ENCODE assay signal across 17 cellular contexts in the genomic region with DNA sequence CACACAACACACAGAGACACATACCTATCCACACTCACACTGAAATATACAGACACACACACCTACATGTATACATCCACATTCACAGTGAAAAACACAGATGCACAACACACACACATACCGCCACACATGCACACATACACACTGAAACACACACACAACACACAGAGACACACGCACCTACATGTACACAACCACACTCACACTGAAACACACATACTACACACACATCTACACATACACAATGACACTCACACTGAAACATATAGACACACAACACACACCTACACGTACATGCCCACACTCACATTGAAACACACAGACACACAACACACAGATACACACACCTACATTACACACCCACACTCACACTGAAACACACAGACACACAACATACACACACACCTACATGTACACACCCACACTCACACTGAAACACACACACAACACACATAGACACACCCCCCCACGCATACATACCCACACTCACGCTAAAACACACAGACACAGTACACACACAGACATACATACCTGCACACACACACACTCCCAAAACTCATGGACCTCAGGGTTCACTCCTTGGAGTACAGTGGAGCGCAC. TPM values are rescaled to one million over a fixed set of nuclear protein-coding genes. Genes with fewer than 3 reads are reported as not detected.
DNase-seq lines count a peak whose midpoint lies in the region; ATAC-seq, FAIRE-seq and TF ChIP-seq lines count a peak whose summit lies in the region.
"Had no signal": no experiment of that assay in that cellular context is flagged by ENCODE, and none has a peak within 500 bp of the region (broad histone marks: within the 10 kb centered on the region; RNA-seq: fewer than 3 reads in every experiment).

No MANE protein-coding gene starts in this region.

- H3K79me2 ChIP-seq in H9 (ENCODE audit: insufficient read depth, low read length): no peaks in the 10 kb centered on the region
- no peaks in the 10 kb centered on the region for H3K79me2 ChIP-seq in astrocyte (ENCODE audit: insufficient read depth, low read length)

- H2BK12ac ChIP-seq in H9 (ENCODE audit: insufficient read length, low read depth, low read length) (no peak overlapping the region), neuronal stem cell (ENCODE audit: low read length) (peak overlapping the region; percentile 94)

- POLR2A ChIA-PET in A549 (lab: Yijun Ruan, JAX): no interaction called here

- no peak for TF ChIP-seq POLR2A in A549 (IDR thresholded peaks at IDR 0.05; ENCODE audit: low read length)

- H3K4ac ChIP-seq in H9 (ENCODE audit: low read depth, low read length): no peak overlapping the region
- no peak overlapping the region for H3K4ac ChIP-seq in neuronal stem cell (ENCODE audit: low read length)

- no peak overlapping the region for H3K4me3 ChIP-seq in A549
- H3K4me3 ChIP-seq in astrocyte (ENCODE audit: insufficient read depth, low read depth, low read length): no peak overlapping the region
- H3K4me3 ChIP-seq in neuronal stem cell (ENCODE audit: low read length in 2 of 2): peak overlapping the region in 1 of 2 donors; percentile 34

- H3K23me2 ChIP-seq in H9 (ENCODE audit: insufficient read length, low read depth, low read length, poor library complexity, severe bottlenecking): no peaks in the 10 kb centered on the region

- TF ChIP-seq CTCF in A549 (IDR thresholded peaks at IDR 0.05): no peak
- TF ChIP-seq CTCF in H9 (conservative IDR thresholded peaks at IDR 0.05): no peak
- TF ChIP-seq CTCF in astrocyte (IDR thresholded peaks at IDR 0.05; ENCODE audit: insufficient read depth, low read depth, low read length): no peak

- H3K79me1 ChIP-seq in H9 (ENCODE audit: insufficient read depth, low read depth, low read length, poor library complexity, severe bottlenecking): no peaks in the 10 kb centered on the region
- H3K79me1 ChIP-seq in neuronal stem cell (ENCODE audit: low read depth, low read length): peaks cover 4% of the 10 kb centered on the region

- no peak for TF ChIP-seq EP300 in A549 (IDR thresholded peaks at IDR 0.05)

- no peaks in the 10 kb centered on the region for H4K20me1 ChIP-seq in H9 (ENCODE audit: control insufficient read depth, insufficient read depth, insufficient read length)
- H4K20me1 ChIP-seq in astrocyte (ENCODE audit: insufficient read depth, low read length): no peaks in the 10 kb centered on the region

- H3K27ac Mint-ChIP-seq in H9 (no peak overlapping the region), astrocyte (ENCODE audit: unreplicated experiment) (no peak overlapping the region)
- no peak overlapping the region for H3K27ac Mint-ChIP-seq in activated naive CD8-positive, alpha-beta T cell treated with anti-CD3 and anti-CD28 coated beads for 36 hours
- H3K27ac Mint-ChIP-seq: CD4-positive, alpha-beta T cell had no signal

- no peak overlapping the region for H4K5ac ChIP-seq in H9 (ENCODE audit: insufficient read length, low read depth, low read length)

- H2BK15ac ChIP-seq in H9 (ENCODE audit: low read depth, low read length) (no peak overlapping the region), neuronal stem cell (ENCODE audit: low read length) (peak overlapping the region; percentile 51)

- no peak overlapping the region for H4K8ac ChIP-seq in H9 (replicated peaks; ENCODE audit: insufficient read length, low read depth, low read length)
- no peak overlapping the region for H4K8ac ChIP-seq in neuronal stem cell (ENCODE audit: low read depth, low read length)

- no peak overlapping the region for H3T11ph ChIP-seq in H9 (ENCODE audit: low read length)

- H4K91ac ChIP-seq in H9 (ENCODE audit: insufficient read length, low read depth, low read length) (no peak overlapping the region), neuronal stem cell (ENCODE audit: low read depth, low read length, poor library complexity) (no peak overlapping the region)

- H2AFZ ChIP-seq in H9 (ENCODE audit: low read length): no peak overlapping the region
- H2AFZ ChIP-seq in astrocyte (ENCODE audit: low read depth, low read length): no peak overlapping the region
- H2AFZ ChIP-seq in neuronal stem cell (ENCODE audit: low read length): no peak overlapping the region

- H3K9me3 Mint-ChIP-seq in H9 (peaks cover 0 to 5% of the 10 kb centered on the region in 2 experiments; a peak in 3 of 5 replicates), astrocyte (ENCODE audit: unreplicated experiment) (peaks cover 4% of the 10 kb centered on the region)
- H3K9me3 Mint-ChIP-seq in activated naive CD8-positive, alpha-beta T cell treated with anti-CD3 and anti-CD28 coated beads for 36 hours: no peaks in the 10 kb centered on the region
- H3K9me3 Mint-ChIP-seq: CD4-positive, alpha-beta T cell had no signal

- no peak overlapping the region for H3K9ac ChIP-seq in H9 (ENCODE audit: extremely low read depth, insufficient read length, low read length)
- H3K9ac ChIP-seq in astrocyte (ENCODE audit: low read length): no peak overlapping the region
- peak overlapping the region; percentile 34 for H3K9ac ChIP-seq in neuronal stem cell (ENCODE audit: low read depth, low read length, poor library complexity)
- H3K9ac ChIP-seq: KMS-11 had no signal

- DNase-seq in A549 (ENCODE audit: low read depth in 1 of 2, low spot score in 1 of 2) (no peak), H9 (no peak), astrocyte (ENCODE audit: low read depth) (no peak), neuronal stem cell (ENCODE audit: low spot score) (no peak)
- DNase-seq in activated CD4-positive, alpha-beta T cell treated with anti-CD3 and anti-CD28 coated beads, Interleukin-2, amount 50 U/mL, for 4 hours: no peak
- no peak for DNase-seq in activated naive CD8-positive, alpha-beta T cell treated with anti-CD3 and anti-CD28 coated beads for 36 hours
- DNase-seq in stimulated activated naive CD4-positive, alpha-beta T cell treated with Interleukin-2 at 50 U/mL for 16 hours (lab: John Stamatoyannopoulos, UW): no peak
- DNase-seq: 8988T; ACHN; C1 segment of cervical spinal cord; Calu3; CD4-positive, alpha-beta T cell; DMS 273 treated with DMSO at 0.1 percent for 48 hours had no signal

- H3K14ac ChIP-seq in H9 (ENCODE audit: insufficient read depth, low read length): no peak overlapping the region
- peak overlapping the region; percentile 2 for H3K14ac ChIP-seq in neuronal stem cell (ENCODE audit: low read length)

- H3K27ac ChIP-seq in A549: no peak overlapping the region
- no peak overlapping the region for H3K27ac ChIP-seq in H9 (ENCODE audit: insufficient read length, low read depth, low read length)
- H3K27ac ChIP-seq in astrocyte (ENCODE audit: low read depth, low read length): no peak overlapping the region
- peak overlapping the region; percentile 11 for H3K27ac ChIP-seq in neuronal stem cell (replicated peaks; ENCODE audit: low read length)
- H3K27ac ChIP-seq: KMS-11 had no signal

- H2BK5ac ChIP-seq in H9 (ENCODE audit: insufficient read length, low read length): no peak overlapping the region
- peak overlapping the region; percentile 4 for H2BK5ac ChIP-seq in neuronal stem cell (ENCODE audit: low read length)

- no peaks in the 10 kb centered on the region for H3K36me3 ChIP-seq in astrocyte (ENCODE audit: insufficient read depth, low read length)
- no peaks in the 10 kb centered on the region for H3K36me3 ChIP-seq in neuronal stem cell (replicated peaks in 1 of 2; ENCODE audit: control insufficient read depth in 2 of 2, insufficient read depth in 2 of 2, low read length in 2 of 2)

- CTCF ChIA-PET in A549 (lab: Yijun Ruan, JAX): interaction anchor here (1.5 kb wide), 1 partner anchor 12 kb away, joined by 4 read pairs; no protein-coding TSS in a partner anchor

- H3K4me1 Mint-ChIP-seq in H9 (peaks cover 11 to 14% of the 10 kb centered on the region in 2 experiments), astrocyte (ENCODE audit: low read depth, unreplicated experiment) (no peaks in the 10 kb centered on the region)
- peaks cover 15% of the 10 kb centered on the region for H3K4me1 Mint-ChIP-seq in activated naive CD8-positive, alpha-beta T cell treated with anti-CD3 and anti-CD28 coated beads for 36 hours

- no peaks in the 10 kb centered on the region for H3K4me1 ChIP-seq in A549
- peaks cover 3% of the 10 kb centered on the region; the same call in 1 of the 2 replicates for H3K4me1 ChIP-seq in H9 (ENCODE audit: insufficient read depth, low read length)
- H3K4me1 ChIP-seq in astrocyte (ENCODE audit: insufficient read depth, low read length): no peaks in the 10 kb centered on the region
- H3K4me1 ChIP-seq in neuronal stem cell (ENCODE audit: control insufficient read depth in 2 of 2, insufficient read depth in 1 of 2, low read depth in 1 of 2, low read length in 2 of 2): peaks cover 0 to 10% of the 10 kb centered on the region in 2 donors

- TF ChIP-seq RAD21 in A549 (conservative IDR thresholded peaks at IDR 0.05 in 1 of 2, IDR thresholded peaks at IDR 0.05 in 1 of 2): no peak

- H3K9me3 ChIP-seq in A549 (0 out of 3 replicates have a peak, but pooled peaks cover 2% of the 10 kb centered on the region), H9 (ENCODE audit: control insufficient read depth, low read depth, low read length) (no peaks in the 10 kb centered on the region), astrocyte (ENCODE audit: insufficient read depth, low read depth, low read length) (no peaks in the 10 kb centered on the region), neuronal stem cell (replicated peaks in 1 of 2; ENCODE audit: control insufficient read depth in 2 of 2, insufficient read depth in 1 of 2, low read depth in 1 of 2, low read length in 2 of 2) (peaks cover 0 to 2% of the 10 kb centered on the region in 2 donors)

- H3K18ac ChIP-seq in H9 (ENCODE audit: insufficient read length, low read depth, low read length): peak overlapping the region; percentile 16
- no peak overlapping the region for H3K18ac ChIP-seq in neuronal stem cell (ENCODE audit: low read length)

- H2AK5ac ChIP-seq in H9 (ENCODE audit: insufficient read length, low read length) (no peak overlapping the region), neuronal stem cell (ENCODE audit: low read depth, low read length) (no peak overlapping the region)

- no peak overlapping the region for H2BK120ac ChIP-seq in H9 (ENCODE audit: low read depth, low read length, poor library complexity, severe bottlenecking)
- no peak overlapping the region for H2BK120ac ChIP-seq in neuronal stem cell (ENCODE audit: low read depth, low read length)

- 81% methylated on average over 6 of the region's 6 CpGs for WGBS in A549 (ENCODE audit: missing lambda C conversion rate)
- 100% methylated on average over 1 of the region's 6 CpGs for WGBS in H9 (ENCODE audit: extremely low coverage, insufficient read length, low lambda C conversion rate)
- 100% methylated on average over 2 of the region's 6 CpGs; no CpG with 5 or more reads in 1 of the 2 donors for WGBS in neuronal stem cell (ENCODE audit: extremely low coverage in 2 of 2, insufficient read length in 2 of 2, insufficient replicate concordance in 1 of 2), 2 donors

- no peak overlapping the region for H3K56ac ChIP-seq in H9 (ENCODE audit: insufficient read length, low read depth, low read length)

- H3K23ac ChIP-seq in H9 (ENCODE audit: insufficient read length, low read depth, low read length) (no peak overlapping the region), neuronal stem cell (ENCODE audit: low read depth, low read length, poor library complexity) (no peak overlapping the region)

- H2BK20ac ChIP-seq in H9 (ENCODE audit: low read depth, low read length, poor library complexity, severe bottlenecking): no peak overlapping the region

- H3K27me3 Mint-ChIP-seq in H9 (ENCODE audit: low read depth) (peaks cover 9% of the 10 kb centered on the region), astrocyte (ENCODE audit: low read depth, unreplicated experiment) (peaks cover 4% of the 10 kb centered on the region)
- no peaks in the 10 kb centered on the region for H3K27me3 Mint-ChIP-seq in activated naive CD8-positive, alpha-beta T cell treated with anti-CD3 and anti-CD28 coated beads for 36 hours
- H3K27me3 Mint-ChIP-seq: CD4-positive, alpha-beta T cell had no signal

- peaks cover 3 to 6% (median 4%) of the 10 kb centered on the region in 3 experiments; a peak in 6 of 7 replicates for H3K36me3 Mint-ChIP-seq in H9 (ENCODE audit: insufficient read depth in 1 of 3, low read depth in 3 of 3)
- no peaks in the 10 kb centered on the region for H3K36me3 Mint-ChIP-seq in astrocyte (ENCODE audit: low read depth, unreplicated experiment)
- H3K36me3 Mint-ChIP-seq in activated naive CD8-positive, alpha-beta T cell treated with anti-CD3 and anti-CD28 coated beads for 36 hours: no peaks in the 10 kb centered on the region

- ATAC-seq in A549: no peak
- ATAC-seq: HCT116 had no signal

- no peaks in the 10 kb centered on the region for H3K27me3 ChIP-seq in H9 (ENCODE audit: insufficient read depth, low read length)
- H3K27me3 ChIP-seq in astrocyte (ENCODE audit: insufficient read depth, low read length): no peaks in the 10 kb centered on the region
- peaks cover 0 to 26% (median 3%) of the 10 kb centered on the region in 3 experiments for H3K27me3 ChIP-seq in neuronal stem cell (ENCODE audit: control insufficient read depth in 3 of 3, insufficient read depth in 3 of 3, low read depth in 1 of 3, low read length in 3 of 3)

- peak; percentile 54 for FAIRE-seq in A549 (lab: Jason Lieb, UNC)
- FAIRE-seq in astrocyte (lab: Jason Lieb, UNC): peak; percentile 43

- H3K4me3 Mint-ChIP-seq in H9 (no peak overlapping the region), astrocyte (ENCODE audit: unreplicated experiment) (no peak overlapping the region)
- no peak overlapping the region for H3K4me3 Mint-ChIP-seq in activated naive CD8-positive, alpha-beta T cell treated with anti-CD3 and anti-CD28 coated beads for 36 hours
- H3K4me3 Mint-ChIP-seq: CD4-positive, alpha-beta T cell had no signal

- H3K4me2 ChIP-seq in A549 (no peak overlapping the region), H9 (ENCODE audit: insufficient read depth, insufficient read length, low read length) (no peak overlapping the region), astrocyte (ENCODE audit: low read length) (no peak overlapping the region), neuronal stem cell (ENCODE audit: insufficient read depth, low read length, poor library complexity, severe bottlenecking) (no peak overlapping the region)
- H3K4me2 ChIP-seq: KMS-11 had no signal

RNA-seq across cellular contexts. Expression of a gene that starts 1.4 kb away (rescaled TPM):
- polyA plus RNA-seq in A549 (2011; rRNA removed) (not detected in 2 replicates), A549 (2017; fragmentation: RNase III; extraction: RNeasy Plus Mini Kit Qiagen cat#74134 plus additional on column Dnase treatment) (not detected in 3 replicates)
- polyA plus RNA-seq in A549 (2012; cell fraction: cytosol; rRNA removed): not detected in 2 replicates
- polyA plus RNA-seq in A549 (2012; cell fraction: nucleus; rRNA removed): not detected in 2 replicates
- polyA minus RNA-seq in A549 (2011; rRNA and poly(A)+ RNA removed): not detected in 2 replicates
- total RNA-seq in H9 (2021) (not detected in 2 replicates), astrocyte (not detected in 2 replicates)
- polyA plus RNA-seq in neuronal stem cell (2013, experiment 1 of 2): not detected
- polyA plus RNA-seq in neuronal stem cell (2013, experiment 2 of 2): not detected
- not detected for total RNA-seq in activated naive CD8-positive, alpha-beta T cell treated with anti-CD3 and anti-CD28 coated beads for 36 hours
- total RNA-seq: Calu3; CD4-positive, alpha-beta T cell; Daoy; H4 had no signal

RNA-seq across cellular contexts. Expression of a gene that starts 14.6 kb away (rescaled TPM):
- polyA plus RNA-seq in A549 (2011; rRNA removed) (not detected in 2 replicates), A549 (2017; fragmentation: RNase III; extraction: RNeasy Plus Mini Kit Qiagen cat#74134 plus additional on column Dnase treatment) (not detected in 3 replicates)
- not detected in 2 replicates for polyA plus RNA-seq in A549 (2012; cell fraction: cytosol; rRNA removed)
- not detected in 2 replicates for polyA plus RNA-seq in A549 (2012; cell fraction: nucleus; rRNA removed)
- polyA minus RNA-seq in A549 (2011; rRNA and poly(A)+ RNA removed): not detected in 2 replicates
- total RNA-seq in H9 (2021) (not detected in 2 replicates), astrocyte (not detected in 2 replicates)
- not detected for polyA plus RNA-seq in neuronal stem cell (2013, experiment 1 of 2)
- not detected for polyA plus RNA-seq in neuronal stem cell (2013, experiment 2 of 2)
- not detected for total RNA-seq in activated naive CD8-positive, alpha-beta T cell treated with anti-CD3 and anti-CD28 coated beads for 36 hours
- total RNA-seq: Calu3; CD4-positive, alpha-beta T cell; Daoy; H4 had no signal

RNA-seq across cellular contexts. Expression of a gene that starts 32.8 kb away (rescaled TPM):
- polyA plus RNA-seq in A549 (2011; rRNA removed): 8.2 and 12.7 TPM in 2 replicates
- 2.2 TPM in 2 replicates for polyA plus RNA-seq in A549 (2012; cell fraction: cytosol; rRNA removed)
- 2.5 and 5.5 TPM in 2 replicates for polyA plus RNA-seq in A549 (2012; cell fraction: nucleus; rRNA removed)
- 5.7 to 6.6 TPM (median 6.2 TPM) in 3 replicates for polyA plus RNA-seq in A549 (2017; fragmentation: RNase III; extraction: RNeasy Plus Mini Kit Qiagen cat#74134 plus additional on column Dnase treatment)
- 8.4 and 8.8 TPM in 2 replicates for polyA minus RNA-seq in A549 (2011; rRNA and poly(A)+ RNA removed)
- 10.4 and 11.3 TPM in 2 replicates for total RNA-seq in H9 (2021)
- 10.2 and 13.1 TPM in 2 replicates for total RNA-seq in astrocyte
- polyA plus RNA-seq in neuronal stem cell (2013, experiment 1 of 2): 5.9 TPM
- polyA plus RNA-seq in neuronal stem cell (2013, experiment 2 of 2): 6.0 TPM
- total RNA-seq in activated naive CD8-positive, alpha-beta T cell treated with anti-CD3 and anti-CD28 coated beads for 36 hours: 1 to 10 TPM; 6.7 to 7.2 TPM

RNA-seq across cellular contexts. Expression of a gene that starts 36.9 kb away (rescaled TPM):
- not detected in 2 replicates for polyA plus RNA-seq in A549 (2011; rRNA removed)
- not detected in 2 replicates for polyA plus RNA-seq in A549 (2012; cell fraction: cytosol; rRNA removed)
- not detected in 2 replicates for polyA plus RNA-seq in A549 (2012; cell fraction: nucleus; rRNA removed)
- polyA plus RNA-seq in A549 (2017; fragmentation: RNase III; extraction: RNeasy Plus Mini Kit Qiagen cat#74134 plus additional on column Dnase treatment): not detected in 3 replicates
- polyA minus RNA-seq in A549 (2011; rRNA and poly(A)+ RNA removed): not detected in 2 replicates
- not detected in 2 replicates for total RNA-seq in H9 (2021)
- not detected in 2 replicates for total RNA-seq in astrocyte
- polyA plus RNA-seq in neuronal stem cell (2013, experiment 1 of 2): not detected
- not detected for polyA plus RNA-seq in neuronal stem cell (2013, experiment 2 of 2)
- total RNA-seq in activated naive CD8-positive, alpha-beta T cell treated with anti-CD3 and anti-CD28 coated beads for 36 hours: not detected
- total RNA-seq: Calu3; CD4-positive, alpha-beta T cell; Daoy; H4 had no signal
